1 cellular context compared by ENCODE assay signal in the genomic region with DNA sequence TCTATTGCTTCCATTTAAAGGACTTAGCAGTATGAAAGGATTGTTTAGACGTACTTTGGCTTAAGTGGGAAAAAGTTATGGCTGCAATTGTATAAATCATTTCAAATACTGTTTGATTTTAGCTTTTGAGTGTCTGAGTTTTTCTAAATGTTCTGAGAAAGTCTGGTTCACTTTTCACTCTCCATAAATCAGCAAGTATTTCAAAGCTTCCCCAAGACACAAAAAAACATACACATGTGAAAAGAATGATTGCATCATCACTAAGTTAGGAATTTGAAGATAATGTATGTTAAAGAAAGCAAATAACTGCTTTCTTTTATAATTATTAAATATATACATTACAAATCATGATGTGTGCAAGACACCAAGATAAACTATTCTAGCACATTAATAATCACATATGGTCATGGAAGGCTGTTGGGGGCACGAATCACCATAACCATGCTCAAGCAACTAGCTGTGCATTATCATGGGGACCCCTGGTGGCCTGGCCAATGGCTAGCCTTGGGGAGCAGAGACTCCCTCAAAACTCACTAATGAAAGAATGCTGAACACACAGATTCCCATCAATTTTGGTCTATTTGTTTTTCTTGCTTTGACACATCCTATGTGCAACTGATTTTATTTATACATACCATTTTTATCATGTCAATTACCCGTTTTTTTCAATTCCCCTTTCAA.
TF ChIP-seq lines count a peak whose summit lies in the region.

No MANE protein-coding gene starts in this region.

TF ChIP-seq in H1, 55 proteins besides CTCF, POLR2A, EP300 and RAD21:
- no peak for TF ChIP-seq NANOG (IDR thresholded peaks at IDR 0.05; ENCODE audit: insufficient read depth, low read depth, low read length, poor library complexity, severe bottlenecking)
- TF ChIP-seq CEBPB (IDR thresholded peaks at IDR 0.05; ENCODE audit: low read depth, low read length): peak; percentile 81; the same call in 1 of the 2 replicates
